In the genomic region with DNA sequence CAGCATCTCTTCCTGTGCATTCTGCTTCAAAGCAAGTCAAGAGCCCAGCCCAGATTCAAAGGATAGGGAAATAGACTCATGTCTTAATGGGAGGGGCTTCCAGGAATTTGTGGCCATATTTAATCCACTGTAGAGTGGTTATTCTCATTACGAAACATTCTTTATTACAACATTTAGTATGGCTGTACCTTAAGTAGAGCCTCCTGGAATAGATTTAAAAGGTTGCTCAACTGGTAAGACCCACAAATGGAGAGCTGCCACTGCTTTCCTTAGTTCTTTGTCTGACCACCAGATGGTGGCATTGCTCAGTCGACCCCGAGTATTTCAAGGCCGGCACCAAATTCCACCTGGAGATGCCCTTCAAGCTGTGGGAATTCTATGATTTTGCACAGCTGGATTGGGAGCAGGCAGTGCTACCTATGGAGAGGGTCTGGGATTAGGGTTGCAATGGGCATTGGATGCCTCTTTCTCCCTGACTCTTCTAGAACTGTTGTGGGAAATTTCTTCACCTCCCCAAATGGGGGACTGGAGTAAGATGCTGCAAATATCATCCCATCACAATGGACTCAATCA, we compare ENCODE assay signal across 8 cellular contexts.
A peak's percentile ranks its signal among the peaks of the same experiment; 100 is the strongest.
DNase-seq lines count a peak whose midpoint lies in the region; ATAC-seq and TF ChIP-seq lines count a peak whose summit lies in the region.

No MANE protein-coding gene starts in this region.

- DNase-seq in AG09309 (ENCODE audit: low read depth): peak; percentile 49
- DNase-seq in HT1080 (ENCODE audit: low read depth): peak; percentile 65
- DNase-seq in activated T-helper 9 cell treated with anti-CD3 and anti-CD28 coated beads, Interleukin-2, amount 50 U/mL, for 16 hours (ENCODE audit: low read depth): peak; percentile 13
- peak; percentile 69 to 81 for DNase-seq in foreskin keratinocyte
- peak; percentile 16 for DNase-seq in occipital lobe (lab: John Stamatoyannopoulos, UW)
- no peak for DNase-seq in OCI-M2 (lab: John Stamatoyannopoulos, UW; ENCODE audit: unreplicated experiment)

- no peaks in the 10 kb centered on the region for H3K27me3 ChIP-seq in OCI-LY3 (ENCODE audit: low read depth, low read length)
- no peaks in the 10 kb centered on the region for H3K27me3 ChIP-seq in foreskin keratinocyte

- no peaks in the 10 kb centered on the region for H3K36me3 ChIP-seq in OCI-LY3 (replicated peaks; ENCODE audit: low read depth, low read length)

- TF ChIP-seq CTCF in AG09309 (IDR thresholded peaks at IDR 0.05; ENCODE audit: control insufficient read depth, insufficient read depth, low read depth, low read length, missing control alignments) (peak; percentile 75), OCI-LY3 (IDR thresholded peaks at IDR 0.05; ENCODE audit: low read depth, low read length) (peak; percentile 86), foreskin keratinocyte (conservative IDR thresholded peaks at IDR 0.05) (peak; percentile 90)

- H3K27ac ChIP-seq in OCI-LY3 (ENCODE audit: low read length): no peak overlapping the region
- H3K27ac ChIP-seq in foreskin keratinocyte: no peak overlapping the region

- no peak overlapping the region for H3K4me2 ChIP-seq in OCI-LY3 (ENCODE audit: low read length)

- H3K79me2 ChIP-seq in OCI-LY3 (ENCODE audit: low read length): no peaks in the 10 kb centered on the region

- no peaks in the 10 kb centered on the region for H4K20me1 ChIP-seq in OCI-LY3 (ENCODE audit: insufficient read depth, low read length)

- ATAC-seq in GM18498 (IDR thresholded peaks at IDR 0.05; ENCODE audit: unreplicated experiment) (peak; percentile 52), foreskin keratinocyte (peak; percentile 84)

- no peak overlapping the region for H3K9ac ChIP-seq in OCI-LY3 (ENCODE audit: low read length)

- H3K4me3 ChIP-seq in AG09309 (ENCODE audit: control insufficient read depth, low read depth, low read length) (no peak overlapping the region), OCI-LY3 (ENCODE audit: low read length) (no peak overlapping the region)

- no peak overlapping the region for H2AFZ ChIP-seq in OCI-LY3 (ENCODE audit: low read depth, low read length)

- H3K4me1 ChIP-seq in OCI-LY3 (ENCODE audit: low read length) (peaks cover 9% of the 10 kb centered on the region), foreskin keratinocyte (no peaks in the 10 kb centered on the region)

- no peaks in the 10 kb centered on the region for H3K9me3 ChIP-seq in OCI-LY3 (ENCODE audit: insufficient read depth, low read length)
